In genomic region chr2:101731221-101732054, GRCh38 we compare ENCODE assay signal across 34 cellular contexts.
"Had no signal": no experiment of that assay in that cellular context is flagged by ENCODE, and none has a peak within 500 bp of the region (broad histone marks: within the 10 kb centered on the region; RNA-seq: fewer than 3 reads in every experiment).

No MANE protein-coding gene starts in this region.

- DNase-seq: activated CD4-positive, alpha-beta T cell treated with anti-CD3 and anti-CD28 coated beads, Interleukin-2, amount 10 ng/mL, durations not matched to agents 24 days and 14 days; activated CD8-positive, alpha-beta memory T cell treated with anti-CD3 and anti-CD28 coated beads, Interleukin-2, amount 50 U/mL, for 4 hours; activated effector memory CD4-positive, alpha-beta T cell treated with anti-CD3 and anti-CD28 coated beads, Interleukin-2, amount 50 U/mL, for 16 hours; activated naive CD4-positive, alpha-beta T cell treated with anti-CD3 and anti-CD28 coated beads, Interleukin-2, amount 10 ng/mL, durations not matched to agents 7 days and 5 days; activated T-cell treated with anti-CD3 and anti-CD28 coated beads, Interleukin-2, amount 50 U/mL, for 1 hour; amniotic stem cell; brain microvascular endothelial cell; endodermal cell; foreskin keratinocyte; heart right ventricle; left lung; lower lobe of right lung; mesenchymal stem cell; naive thymus-derived CD4-positive, alpha-beta T cell; pancreas; retina; sigmoid colon; small intestine; stimulated activated CD4-positive, alpha-beta T cell treated with anti-CD3 and anti-CD28 coated beads, Interleukin-4, amount 100 ng/mL, for 24 hours; substantia nigra; T-helper 1 cell; thyroid gland; upper lobe of right lung had no signal

- H3K4me3 ChIP-seq: coronary artery, esophagus muscularis mucosa, heart right ventricle, left lung, lower lobe of right lung, pancreas, prostate gland, sigmoid colon, thyroid gland, upper lobe of right lung had no signal

- H3K36me3 Mint-ChIP-seq: activated CD4-positive, alpha-beta memory T cell treated with anti-CD3 and anti-CD28 coated beads for 36 hours had no signal

- FAIRE-seq: astrocyte, pancreas, small intestine had no signal

- H3K4me1 ChIP-seq: prostate gland had no signal

- H3K27ac ChIP-seq: brain microvascular endothelial cell, coronary artery, esophagus muscularis mucosa, foreskin keratinocyte, left lung, lower lobe of right lung, pancreas, prostate gland, sigmoid colon, thyroid gland, upper lobe of right lung, VCaP had no signal

- ATAC-seq: activated CD4-positive, CD25-positive, alpha-beta regulatory T cell treated with anti-CD3 and anti-CD28 coated beads, Interleukin-2, amount 50 U/mL, for 24 hours; foreskin keratinocyte; heart right ventricle; left lung; lower lobe of right lung; naive thymus-derived CD4-positive, alpha-beta T cell; pancreas; stimulated activated memory B cell treated with anti-CD40 and anti-IgM and Interleukin-4, amounts not matched to agents 10 μg/mL and 1 μg/mL and 100 μg/mL, for 72 hours; upper lobe of right lung had no signal

- H3K9me3 ChIP-seq: esophagus muscularis mucosa, heart right ventricle, left lung, lower lobe of right lung, pancreas, prostate gland, sigmoid colon, thyroid gland, upper lobe of right lung had no signal

- H3K4me3 Mint-ChIP-seq: activated CD4-positive, alpha-beta memory T cell treated with anti-CD3 and anti-CD28 coated beads for 36 hours; activated CD4-positive, alpha-beta T cell treated with anti-CD3 and anti-CD28 coated beads, Interleukin-2, amount 10 ng/mL, durations not matched to agents 24 days and 14 days; activated naive CD4-positive, alpha-beta T cell treated with anti-CD3 and anti-CD28 coated beads, Interleukin-2, amount 10 ng/mL, durations not matched to agents 7 days and 5 days; activated T-helper 1 cell treated with anti-CD3 and anti-CD28 coated beads, Interleukin-12 subunit alpha, Interleukin-12 subunit beta, Interleukin-2, Interleukin-4 antibody, amounts not matched to agents 30 ng/mL and 10 ng/mL and 1 ng/mL, durations not matched to agents 14 hours and 24 hours and 36 hours; endodermal cell; stimulated activated memory B cell treated with anti-CD40 and anti-IgM and Interleukin-4, amounts not matched to agents 10 μg/mL and 1 μg/mL and 100 μg/mL, for 72 hours; T-helper 2 cell treated with Interferon-gamma antibody and Interleukin-4, amounts not matched to agents 5 μg/mL and 100 μg/mL, for 36 hours had no signal

- H3K27ac Mint-ChIP-seq: endodermal cell had no signal

- H3K36me3 ChIP-seq: brain microvascular endothelial cell, esophagus muscularis mucosa, heart right ventricle, left lung, lower lobe of right lung, pancreas, prostate gland, sigmoid colon, thyroid gland, upper lobe of right lung had no signal

- H3K27me3 ChIP-seq: brain microvascular endothelial cell, esophagus muscularis mucosa, foreskin keratinocyte, heart right ventricle, left lung, pancreas, sigmoid colon, thyroid gland, upper lobe of right lung had no signal

- H3K9me3 Mint-ChIP-seq: activated CD4-positive, alpha-beta memory T cell treated with anti-CD3 and anti-CD28 coated beads for 36 hours; activated CD4-positive, alpha-beta T cell treated with anti-CD3 and anti-CD28 coated beads, Interleukin-2, amount 10 ng/mL, durations not matched to agents 24 days and 14 days; activated naive CD4-positive, alpha-beta T cell treated with anti-CD3 and anti-CD28 coated beads, Interleukin-2, amount 10 ng/mL, durations not matched to agents 7 days and 5 days; activated T-helper 1 cell treated with anti-CD3 and anti-CD28 coated beads, Interleukin-12 subunit alpha, Interleukin-12 subunit beta, Interleukin-2, Interleukin-4 antibody, amounts not matched to agents 30 ng/mL and 10 ng/mL and 1 ng/mL, durations not matched to agents 14 hours and 24 hours and 36 hours; endodermal cell; naive thymus-derived CD4-positive, alpha-beta T cell; stimulated activated memory B cell treated with anti-CD40 and anti-IgM and Interleukin-4, amounts not matched to agents 10 μg/mL and 1 μg/mL and 100 μg/mL, for 72 hours; stimulated activated naive CD8-positive, alpha-beta T cell treated with anti-CD3 and anti-CD28 coated beads, Interleukin-15, amount 100 ng/mL, for 72 hours; T-helper 2 cell treated with Interferon-gamma antibody and Interleukin-4, amounts not matched to agents 5 μg/mL and 100 μg/mL, for 36 hours had no signal
